Comparison of ENCODE assay signal across 1 cellular context in genomic region chr1:207049054-207049453, GRCh38.
TF ChIP-seq lines count a peak whose summit lies in the region.

No MANE protein-coding gene starts in this region.

TF ChIP-seq in HepG2, 621 proteins besides CTCF, POLR2A, EP300 and RAD21:
- TF ChIP-seq, protein P1, sequence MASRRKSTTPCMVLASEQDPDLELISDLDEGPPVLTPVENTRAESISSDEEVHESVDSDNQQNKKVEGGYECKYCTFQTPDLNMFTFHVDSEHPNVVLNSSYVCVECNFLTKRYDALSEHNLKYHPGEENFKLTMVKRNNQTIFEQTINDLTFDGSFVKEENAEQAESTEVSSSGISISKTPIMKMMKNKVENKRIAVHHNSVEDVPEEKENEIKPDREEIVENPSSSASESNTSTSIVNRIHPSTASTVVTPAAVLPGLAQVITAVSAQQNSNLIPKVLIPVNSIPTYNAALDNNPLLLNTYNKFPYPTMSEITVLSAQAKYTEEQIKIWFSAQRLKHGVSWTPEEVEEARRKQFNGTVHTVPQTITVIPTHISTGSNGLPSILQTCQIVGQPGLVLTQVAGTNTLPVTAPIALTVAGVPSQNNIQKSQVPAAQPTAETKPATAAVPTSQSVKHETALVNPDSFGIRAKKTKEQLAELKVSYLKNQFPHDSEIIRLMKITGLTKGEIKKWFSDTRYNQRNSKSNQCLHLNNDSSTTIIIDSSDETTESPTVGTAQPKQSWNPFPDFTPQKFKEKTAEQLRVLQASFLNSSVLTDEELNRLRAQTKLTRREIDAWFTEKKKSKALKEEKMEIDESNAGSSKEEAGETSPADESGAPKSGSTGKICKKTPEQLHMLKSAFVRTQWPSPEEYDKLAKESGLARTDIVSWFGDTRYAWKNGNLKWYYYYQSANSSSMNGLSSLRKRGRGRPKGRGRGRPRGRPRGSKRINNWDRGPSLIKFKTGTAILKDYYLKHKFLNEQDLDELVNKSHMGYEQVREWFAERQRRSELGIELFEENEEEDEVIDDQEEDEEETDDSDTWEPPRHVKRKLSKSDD (CRISPR knock-in tag; IDR thresholded peaks at IDR 0.05; ENCODE audit: low read depth): no peak
- TF ChIP-seq RFX3 (CRISPR knock-in tag; IDR thresholded peaks at IDR 0.05): no peak
- TF ChIP-seq SP4 (CRISPR knock-in tag; IDR thresholded peaks at IDR 0.05): no peak
- TF ChIP-seq, protein P2, sequence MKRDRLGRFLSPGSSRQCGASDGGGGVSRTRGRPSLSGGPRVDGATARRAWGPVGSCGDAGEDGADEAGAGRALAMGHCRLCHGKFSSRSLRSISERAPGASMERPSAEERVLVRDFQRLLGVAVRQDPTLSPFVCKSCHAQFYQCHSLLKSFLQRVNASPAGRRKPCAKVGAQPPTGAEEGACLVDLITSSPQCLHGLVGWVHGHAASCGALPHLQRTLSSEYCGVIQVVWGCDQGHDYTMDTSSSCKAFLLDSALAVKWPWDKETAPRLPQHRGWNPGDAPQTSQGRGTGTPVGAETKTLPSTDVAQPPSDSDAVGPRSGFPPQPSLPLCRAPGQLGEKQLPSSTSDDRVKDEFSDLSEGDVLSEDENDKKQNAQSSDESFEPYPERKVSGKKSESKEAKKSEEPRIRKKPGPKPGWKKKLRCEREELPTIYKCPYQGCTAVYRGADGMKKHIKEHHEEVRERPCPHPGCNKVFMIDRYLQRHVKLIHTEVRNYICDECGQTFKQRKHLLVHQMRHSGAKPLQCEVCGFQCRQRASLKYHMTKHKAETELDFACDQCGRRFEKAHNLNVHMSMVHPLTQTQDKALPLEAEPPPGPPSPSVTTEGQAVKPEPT (CRISPR knock-in tag; IDR thresholded peaks at IDR 0.05; ENCODE audit: low read depth): no peak
- TF ChIP-seq ZNF441 (CRISPR knock-in tag; IDR thresholded peaks at IDR 0.05; ENCODE audit: borderline replicate concordance): no peak
- TF ChIP-seq PHF20 (CRISPR knock-in tag; IDR thresholded peaks at IDR 0.05): no peak
- no peak for TF ChIP-seq NR1H2 (CRISPR knock-in tag; IDR thresholded peaks at IDR 0.05; ENCODE audit: borderline replicate concordance, low read depth)
- TF ChIP-seq ZNF138 (CRISPR knock-in tag; IDR thresholded peaks at IDR 0.05; ENCODE audit: low read depth): no peak
- no peak for TF ChIP-seq ELF1 (CRISPR knock-in tag; IDR thresholded peaks at IDR 0.05)
- TF ChIP-seq ZNF720 (CRISPR knock-in tag; IDR thresholded peaks at IDR 0.05): no peak
- TF ChIP-seq SYNCRIP (IDR thresholded peaks at IDR 0.05; ENCODE audit: insufficient read depth, low read depth, low read length): no peak
- no peak for TF ChIP-seq ZBTB43 (CRISPR knock-in tag; conservative IDR thresholded peaks at IDR 0.05)
- TF ChIP-seq, protein P3, sequence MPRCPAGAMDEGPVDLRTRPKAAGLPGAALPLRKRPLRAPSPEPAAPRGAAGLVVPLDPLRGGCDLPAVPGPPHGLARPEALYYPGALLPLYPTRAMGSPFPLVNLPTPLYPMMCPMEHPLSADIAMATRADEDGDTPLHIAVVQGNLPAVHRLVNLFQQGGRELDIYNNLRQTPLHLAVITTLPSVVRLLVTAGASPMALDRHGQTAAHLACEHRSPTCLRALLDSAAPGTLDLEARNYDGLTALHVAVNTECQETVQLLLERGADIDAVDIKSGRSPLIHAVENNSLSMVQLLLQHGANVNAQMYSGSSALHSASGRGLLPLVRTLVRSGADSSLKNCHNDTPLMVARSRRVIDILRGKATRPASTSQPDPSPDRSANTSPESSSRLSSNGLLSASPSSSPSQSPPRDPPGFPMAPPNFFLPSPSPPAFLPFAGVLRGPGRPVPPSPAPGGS (CRISPR knock-in tag; IDR thresholded peaks at IDR 0.05): no peak
